In genomic region chr7:106126170-106126938, GRCh38 we compare ENCODE assay signal across 9 cellular contexts. TPM values are rescaled to one million over a fixed set of nuclear protein-coding genes. Genes with fewer than 3 reads are reported as not detected.
DNase-seq lines count a peak whose midpoint lies in the region; ATAC-seq and TF ChIP-seq lines count a peak whose summit lies in the region.
"Had no signal": no experiment of that assay in that cellular context is flagged by ENCODE, and none has a peak within 500 bp of the region (broad histone marks: within the 10 kb centered on the region; RNA-seq: fewer than 3 reads in every experiment).

No MANE protein-coding gene starts in this region.

- H3K27ac ChIP-seq in aorta (ENCODE audit: low read depth in 1 of 2, low read length in 2 of 2), result no peak overlapping the region
- H3K27ac ChIP-seq: lower lobe of right lung had no signal

- H3K4me3 Mint-ChIP-seq in Calu3 (ENCODE audit: low read depth, unreplicated experiment) (no peak overlapping the region), naive B cell (no peak overlapping the region)
- H3K4me3 Mint-ChIP-seq in activated T-helper 1 cell treated with anti-CD3 and anti-CD28 coated beads, Interleukin-12 subunit alpha, Interleukin-12 subunit beta, Interleukin-2, Interleukin-4 antibody, amounts not matched to agents 30 ng/mL and 10 ng/mL and 1 ng/mL, durations not matched to agents 14 hours and 24 hours and 36 hours, result peak overlapping the region; percentile 55

- H3K27ac Mint-ChIP-seq in Calu3 (ENCODE audit: unreplicated experiment), result no peak overlapping the region
- H3K27ac Mint-ChIP-seq in activated T-helper 1 cell treated with anti-CD3 and anti-CD28 coated beads, Interleukin-12 subunit alpha, Interleukin-12 subunit beta, Interleukin-2, Interleukin-4 antibody, amounts not matched to agents 30 ng/mL and 10 ng/mL and 1 ng/mL, durations not matched to agents 14 hours and 24 hours and 36 hours, result no peak overlapping the region
- peak overlapping the region in 2 of 6 donors; percentile 22 to 71 for H3K27ac Mint-ChIP-seq in naive B cell

- H3K9me3 Mint-ChIP-seq in Calu3 (ENCODE audit: low read depth, unreplicated experiment) (no peaks in the 10 kb centered on the region), naive B cell (no peaks in the 10 kb centered on the region)
- H3K9me3 Mint-ChIP-seq in activated T-helper 1 cell treated with anti-CD3 and anti-CD28 coated beads, Interleukin-12 subunit alpha, Interleukin-12 subunit beta, Interleukin-2, Interleukin-4 antibody, amounts not matched to agents 30 ng/mL and 10 ng/mL and 1 ng/mL, durations not matched to agents 14 hours and 24 hours and 36 hours, result no peaks in the 10 kb centered on the region

- H3K27me3 Mint-ChIP-seq in Calu3 (ENCODE audit: unreplicated experiment) (no peaks in the 10 kb centered on the region), naive B cell (no peaks in the 10 kb centered on the region)
- peaks cover 12% of the 10 kb centered on the region for H3K27me3 Mint-ChIP-seq in activated T-helper 1 cell treated with anti-CD3 and anti-CD28 coated beads, Interleukin-12 subunit alpha, Interleukin-12 subunit beta, Interleukin-2, Interleukin-4 antibody, amounts not matched to agents 30 ng/mL and 10 ng/mL and 1 ng/mL, durations not matched to agents 14 hours and 24 hours and 36 hours (ENCODE audit: insufficient read depth)

- WGBS in aorta, 2 donors, result 68% methylated on average over 7 of the region's 7 CpGs

- H3K36me3 Mint-ChIP-seq in Calu3 (ENCODE audit: insufficient read depth, unreplicated experiment) (no peaks in the 10 kb centered on the region), naive B cell (no peaks in the 10 kb centered on the region)
- no peaks in the 10 kb centered on the region for H3K36me3 Mint-ChIP-seq in activated T-helper 1 cell treated with anti-CD3 and anti-CD28 coated beads, Interleukin-12 subunit alpha, Interleukin-12 subunit beta, Interleukin-2, Interleukin-4 antibody, amounts not matched to agents 30 ng/mL and 10 ng/mL and 1 ng/mL, durations not matched to agents 14 hours and 24 hours and 36 hours (ENCODE audit: low read depth)

- intact Hi-C loops in Calu3 (cut with micrococcal nuclease; ENCODE audit: unreplicated experiment), result no loop called here
- intact Hi-C loops in activated T-helper 1 cell treated with anti-CD3 and anti-CD28 coated beads, Interleukin-12 subunit alpha, Interleukin-12 subunit beta, Interleukin-2, Interleukin-4 antibody, amounts not matched to agents 30 ng/mL and 10 ng/mL and 1 ng/mL, durations not matched to agents 14 hours and 24 hours and 36 hours (cut with micrococcal nuclease), result no loop called here
- intact Hi-C loops in aorta (cut with DNase I), result no loop called here

- ATAC-seq in naive B cell (ENCODE audit: low read depth in 2 of 2) (peak; percentile 70 to 82), aorta (ENCODE audit: low FRiP score) (no peak)

- no peak for TF ChIP-seq CTCF in Calu3 (IDR thresholded peaks at IDR 0.05; ENCODE audit: unreplicated experiment)

- DNase-seq in Calu3 (peak; percentile 36), NCI-H1417 treated with DMSO at 0.1 percent for 48 hours (lab: John Stamatoyannopoulos, UW) (peak; percentile 27), naive B cell (peak; percentile 30), aorta (no peak), HUDEP-2 (lab: John Stamatoyannopoulos, UW; ENCODE audit: unreplicated experiment in 76 of 76) (no peak), midbrain (lab: John Stamatoyannopoulos, UW) (no peak), NCI-H1105 treated with DMSO at 0.1 percent for 48 hours (lab: John Stamatoyannopoulos, UW) (no peak)
- DNase-seq in activated T-helper 1 cell treated with anti-CD3 and anti-CD28 coated beads, Interleukin-12 subunit alpha, Interleukin-12 subunit beta, Interleukin-2, Interleukin-4 antibody, amounts not matched to agents 30 ng/mL and 10 ng/mL and 1 ng/mL, durations not matched to agents 14 hours and 24 hours and 36 hours (ENCODE audit: low spot score), result no peak
- DNase-seq: lower lobe of right lung had no signal

- no TSS peak for BruUV-seq in Calu3 (replicated peaks; lab: Mats Ljungman, UMichigan)

- no peaks in the 10 kb centered on the region for H3K4me1 ChIP-seq in aorta (ENCODE audit: control insufficient read depth in 1 of 2, insufficient read depth in 2 of 2, low read length in 2 of 2)

- H3K36me3 ChIP-seq in aorta (ENCODE audit: control insufficient read depth in 1 of 2, insufficient read depth in 2 of 2, low read length in 1 of 2), result no peaks in the 10 kb centered on the region
- H3K36me3 ChIP-seq: lower lobe of right lung had no signal

- H3K27me3 ChIP-seq in aorta (ENCODE audit: control insufficient read depth in 1 of 2, insufficient read depth in 2 of 2, low read length in 1 of 2), result no peaks in the 10 kb centered on the region

- H3K4me3 ChIP-seq in aorta (ENCODE audit: low read length in 2 of 2), result no peak overlapping the region
- H3K4me3 ChIP-seq: lower lobe of right lung had no signal

- H3K4me1 Mint-ChIP-seq in Calu3 (ENCODE audit: low read depth, unreplicated experiment), result peaks cover 24% of the 10 kb centered on the region
- H3K4me1 Mint-ChIP-seq in activated T-helper 1 cell treated with anti-CD3 and anti-CD28 coated beads, Interleukin-12 subunit alpha, Interleukin-12 subunit beta, Interleukin-2, Interleukin-4 antibody, amounts not matched to agents 30 ng/mL and 10 ng/mL and 1 ng/mL, durations not matched to agents 14 hours and 24 hours and 36 hours (ENCODE audit: low read depth), result peaks cover 8% of the 10 kb centered on the region
- peaks cover 5 to 11% (median 9%) of the 10 kb centered on the region in 3 donors for H3K4me1 Mint-ChIP-seq in naive B cell

- H3K9me3 ChIP-seq in aorta (ENCODE audit: control insufficient read depth, low read length), result no peaks in the 10 kb centered on the region
- H3K9me3 ChIP-seq: lower lobe of right lung had no signal

- CTCF ChIA-PET in Calu3 (lab: Charles Lee), result interaction anchor here (0.6 to 1.2 kb wide), 4 partner anchors 24 to 1933 kb away, joined by 3 to 5 read pairs (median 4); no protein-coding TSS in a partner anchor

RNA-seq across cellular contexts. Expression of gene SYPL1, which starts 14.2 kb away (rescaled TPM):
- total RNA-seq in Calu3 (2022), result 76.1 and 88.3 TPM in 2 replicates
- 22.3 and 24.9 TPM in 2 replicates for total RNA-seq in activated T-helper 1 cell treated with anti-CD3 and anti-CD28 coated beads, Interleukin-12 subunit alpha, Interleukin-12 subunit beta, Interleukin-2, Interleukin-4 antibody, amounts not matched to agents 30 ng/mL and 10 ng/mL and 1 ng/mL, durations not matched to agents 14 hours and 24 hours and 36 hours
- 100 to 1,000 TPM; 234 to 353 (median 246) TPM for polyA plus RNA-seq in naive B cell (ENCODE audit: low read depth in 6 of 6)
- total RNA-seq in aorta, result 10 to 100 TPM; 69.1 to 70.5 TPM
- polyA plus RNA-seq in aorta, result 10 to 100 TPM; 38.9 to 56.0 TPM

Comparison
In these comparisons a context has a peak if more than half of its experiments do, and no peak if none do; other contexts are left out.
1. DNase-seq: peak in Calu3 (single experiment), NCI-H1417 treated with DMSO at 0.1 percent for 48 hours (single experiment) and naive B cell (single experiment); none in activated T-helper 1 cell treated with anti-CD3 and anti-CD28 coated beads, Interleukin-12 subunit alpha, Interleukin-12 subunit beta, Interleukin-2, Interleukin-4 antibody, amounts not matched to agents 30 ng/mL and 10 ng/mL and 1 ng/mL, durations not matched to agents 14 hours and 24 hours and 36 hours (single experiment), aorta (0 of 2), HUDEP-2 (0 of 76), midbrain (single experiment) and NCI-H1105 treated with DMSO at 0.1 percent for 48 hours (single experiment).